In the genomic region with DNA sequence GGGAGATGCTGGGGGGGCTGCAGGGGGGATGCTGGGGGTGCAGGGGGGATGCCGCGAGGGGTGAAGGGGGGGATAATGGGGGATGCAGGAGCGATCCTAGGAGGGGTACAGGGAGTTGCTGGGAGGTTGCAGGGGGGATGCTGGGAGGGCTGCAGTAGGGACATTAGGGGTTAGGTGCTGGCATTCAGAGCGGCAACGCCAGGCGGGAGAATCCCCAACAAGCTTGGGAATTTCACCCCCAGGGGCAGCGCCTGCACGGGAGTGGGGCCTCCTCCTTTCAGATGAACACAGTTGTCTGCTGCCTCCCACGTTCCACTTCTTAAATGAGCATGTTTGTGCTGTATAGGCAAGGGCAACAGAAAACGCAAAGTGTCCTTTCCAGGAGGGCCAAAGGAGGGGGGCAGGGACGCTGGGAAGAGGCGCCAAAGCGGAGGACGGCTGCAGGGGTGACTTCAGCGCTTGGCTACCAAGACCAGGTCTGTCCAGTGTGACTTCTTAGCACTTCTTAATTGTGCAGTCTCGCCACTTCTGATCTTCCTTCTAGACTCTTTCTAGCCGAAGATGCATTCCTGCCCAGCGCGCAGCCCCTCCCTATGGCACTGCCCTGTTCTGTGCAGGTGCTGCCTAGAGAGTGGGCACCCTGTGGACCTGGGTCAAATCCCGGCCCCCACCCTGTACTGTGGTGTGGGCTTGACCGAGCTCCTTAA, we compare ENCODE assay signal across 17 cellular contexts. TPM values are rescaled to one million over a fixed set of nuclear protein-coding genes. Genes with fewer than 3 reads are reported as not detected.
DNase-seq lines count a peak whose midpoint lies in the region; ATAC-seq, FAIRE-seq and TF ChIP-seq lines count a peak whose summit lies in the region.
"Had no signal": no experiment of that assay in that cellular context is flagged by ENCODE, and none has a peak within 500 bp of the region (broad histone marks: within the 10 kb centered on the region; RNA-seq: fewer than 3 reads in every experiment).

No MANE protein-coding gene starts in this region.

- ATAC-seq in HepG2 (peak; percentile 11), right lobe of liver (no peak), upper lobe of left lung (ENCODE audit: low FRiP score in 2 of 2) (peak in 1 of 2 donors; percentile 31), HG02798 (IDR thresholded peaks at IDR 0.05; ENCODE audit: poor library complexity, unreplicated experiment) (no peak)
- ATAC-seq: naive thymus-derived CD8-positive, alpha-beta T cell had no signal

- POLR2A ChIA-PET in HepG2 (lab: Yijun Ruan, JAX): interaction anchor here (0.7 to 1.8 kb wide), 4 partner anchors 11 to 133 kb away, joined by 3 to 7 read pairs (median 6); no protein-coding TSS in a partner anchor

- H3K27ac Mint-ChIP-seq in nephron: no peak overlapping the region

- in situ Hi-C loops in HepG2 (cut with HindIII; ENCODE audit: extremely low pct_ligation_motif_present, low pct_unique_long_range_greater_than_20kb): loop anchor here (10.0 kb wide), 1 partner anchor 113 kb away; no protein-coding TSS in a partner anchor

- H3K4me1 Mint-ChIP-seq in nephron: peaks cover 21% of the 10 kb centered on the region

- H3K27me3 ChIP-seq in HepG2 (ENCODE audit: control insufficient read depth in 1 of 2, insufficient read depth in 2 of 2, low read length in 2 of 2): no peaks in the 10 kb centered on the region
- H3K27me3 ChIP-seq in right lobe of liver: no peaks in the 10 kb centered on the region
- peaks cover 30% of the 10 kb centered on the region for H3K27me3 ChIP-seq in bronchial epithelial cell (ENCODE audit: control insufficient read depth, insufficient read depth, low read length)
- H3K27me3 ChIP-seq in upper lobe of left lung: peaks cover 0 to 23% (median 13%) of the 10 kb centered on the region in 4 donors

- FAIRE-seq in HepG2 (lab: Jason Lieb, UNC): no peak
- FAIRE-seq in bronchial epithelial cell (lab: Jason Lieb, UNC): peak; percentile 77
- FAIRE-seq: RCC 7860 had no signal

- TF ChIP-seq POLR2A in HepG2 (IDR thresholded peaks at IDR 0.05; ENCODE audit: insufficient read depth in 1 of 2, low read depth in 2 of 2, low read length in 2 of 2) (no peak), right lobe of liver (IDR thresholded peaks at IDR 0.05) (no peak), upper lobe of left lung (IDR thresholded peaks at IDR 0.05) (no peak)

- DNase-seq in HepG2 (ENCODE audit: low spot score): no peak
- no peak for DNase-seq in right lobe of liver
- DNase-seq in bronchial epithelial cell (ENCODE audit: low read depth): no peak
- DNase-seq in upper lobe of left lung: peak in 1 of 2 donors; percentile 13
- DNase-seq in UCSD-AML1 (lab: John Stamatoyannopoulos, UW; ENCODE audit: unreplicated experiment): no peak
- no peak for DNase-seq in HK-2 (ENCODE audit: unreplicated experiment)
- DNase-seq: activated CD4-positive, CD25-positive, alpha-beta regulatory T cell treated with anti-CD3 and anti-CD28 coated beads, Interleukin-2, amount 50 U/mL, for 72 hours; cortex of kidney; DND-41; naive thymus-derived CD8-positive, alpha-beta T cell had no signal

- no peak overlapping the region for H2AFZ ChIP-seq in HepG2 (ENCODE audit: low read length)

- CTCF ChIA-PET in HepG2 (lab: Yijun Ruan, JAX; ENCODE audit: low intra/inter-chr PET ratio, low total read pairs): interaction anchor here (1.2 to 2.6 kb wide), 2 partner anchors 112 to 133 kb away, joined by 4 to 10 read pairs; no protein-coding TSS in a partner anchor

- H3K4me3 ChIP-seq in HepG2 (replicated peaks in 1 of 3; ENCODE audit: insufficient read depth in 1 of 3, low read depth in 2 of 3, low read length in 3 of 3) (peak overlapping the region in 2 of 3 experiments; percentile 28 to 61; a peak in 3 of 6 replicates), right lobe of liver (no peak overlapping the region), bronchial epithelial cell (ENCODE audit: low read depth, low read length) (no peak overlapping the region), upper lobe of left lung (peak overlapping the region in 3 of 4 donors; percentile 55 to 66 (median 56))

- H3K9ac ChIP-seq in HepG2 (ENCODE audit: insufficient read depth, low read depth, low read length): no peak overlapping the region

- intact Hi-C loops in HepG2 (cut with micrococcal nuclease; ENCODE audit: unreplicated experiment) (loop anchor here (5.0 kb wide), 1 partner anchor 110 kb away; no protein-coding TSS in a partner anchor), right lobe of liver (cut with DNase I) (no loop called here)

- H4K20me1 ChIP-seq in HepG2 (ENCODE audit: insufficient read depth, low read length): no peaks in the 10 kb centered on the region

- H3K9me3 Mint-ChIP-seq in nephron: no peaks in the 10 kb centered on the region

- H3K9me3 ChIP-seq in HepG2 (ENCODE audit: low read length) (no peaks in the 10 kb centered on the region), right lobe of liver (no peaks in the 10 kb centered on the region), upper lobe of left lung (no peaks in the 10 kb centered on the region)

- no peaks in the 10 kb centered on the region for H3K79me2 ChIP-seq in HepG2 (ENCODE audit: insufficient read depth, low read length)

- H3K36me3 ChIP-seq in HepG2 (replicated peaks in 1 of 2; ENCODE audit: control insufficient read depth in 1 of 2, insufficient read depth in 2 of 2, low read length in 2 of 2) (no peaks in the 10 kb centered on the region), right lobe of liver (no peaks in the 10 kb centered on the region), bronchial epithelial cell (ENCODE audit: control insufficient read depth, insufficient read depth, low read length) (no peaks in the 10 kb centered on the region), upper lobe of left lung (no peaks in the 10 kb centered on the region)

- H3K27me3 Mint-ChIP-seq in nephron (ENCODE audit: low read depth): peaks cover 84% of the 10 kb centered on the region

- 62% methylated on average over 19 of the region's 21 CpGs for WGBS in HepG2 (ENCODE audit: low lambda C conversion rate)
- 36% methylated on average over 6 of the region's 21 CpGs for WGBS in right lobe of liver (ENCODE audit: insufficient coverage, low coverage, low lambda C conversion rate, missing lambda C conversion rate)
- 2 to 17% methylated on average over 9 to 21 of the region's 21 CpGs for WGBS in upper lobe of left lung, 2 donors

- TF ChIP-seq EP300 in HepG2 (IDR thresholded peaks at IDR 0.05; ENCODE audit: low read depth in 2 of 2, low read length in 2 of 2): no peak
- TF ChIP-seq EP300 in HepG2 (CRISPR knock-in tag; IDR thresholded peaks at IDR 0.05; ENCODE audit: borderline replicate concordance): no peak
- TF ChIP-seq EP300 in upper lobe of left lung (IDR thresholded peaks at IDR 0.05): no peak

- no peak for TF ChIP-seq RAD21 in HepG2 (CRISPR knock-in tag; IDR thresholded peaks at IDR 0.05)

- no peak for TF ChIP-seq CTCF in HepG2 (CRISPR knock-in tag; IDR thresholded peaks at IDR 0.05)
- TF ChIP-seq CTCF in right lobe of liver (IDR thresholded peaks at IDR 0.05): no peak
- no peak for TF ChIP-seq CTCF in bronchial epithelial cell (IDR thresholded peaks at IDR 0.05; ENCODE audit: insufficient read depth, low read length, severe bottlenecking)
- no peak for TF ChIP-seq CTCF in nephron (IDR thresholded peaks at IDR 0.05; ENCODE audit: unreplicated experiment in 3 of 3)
- TF ChIP-seq CTCF in upper lobe of left lung (IDR thresholded peaks at IDR 0.05): no peak

- H3K4me1 ChIP-seq in HepG2 (ENCODE audit: insufficient read depth, low read length) (peaks cover 43% of the 10 kb centered on the region), right lobe of liver (peaks cover 0 to 12% (median 0%) of the 10 kb centered on the region in 4 donors), upper lobe of left lung (peaks cover 33 to 50% (median 35%) of the 10 kb centered on the region in 4 donors)

- H3K4me2 ChIP-seq in HepG2 (ENCODE audit: low read depth, low read length): peak overlapping the region; percentile 64

- no TSS peak for BruUV-seq in HepG2 (replicated peaks; lab: Mats Ljungman, UMichigan)

- H3K27ac ChIP-seq in HepG2 (ENCODE audit: extremely low read length, insufficient read depth, low read length) (no peak overlapping the region), right lobe of liver (no peak overlapping the region), upper lobe of left lung (peak overlapping the region; percentile 48 to 89 (median 74))

- H3K36me3 Mint-ChIP-seq in nephron (ENCODE audit: low read depth): no peaks in the 10 kb centered on the region
- H3K36me3 Mint-ChIP-seq: CD4-positive, CD25-positive, alpha-beta regulatory T cell had no signal

- H3K4me3 Mint-ChIP-seq in nephron: peak overlapping the region; percentile 28 to 65 (median 47)

RNA-seq across cellular contexts. Expression of a gene that starts 2.0 kb away (rescaled TPM):
- total RNA-seq in HepG2 (2016; rRNA removed; fragmentation: Illumina TruSeq; extraction: Trizol) (5.6 and 7.6 TPM in 2 replicates), right lobe of liver (not detected), bronchial epithelial cell (0.13 TPM in 1 of 2 replicates, not detected in the other), upper lobe of left lung (100 to 1,000 TPM in 2 of 6 donors, 10 to 100 TPM in 4; 14.7 to 289 (median 44.8) TPM)
- 1.9 and 2.0 TPM in 2 replicates for total RNA-seq in HepG2 (2016; cell fraction: cytosol; rRNA removed; fragmentation: Illumina TruSeq; extraction: Trizol; ENCODE audit: low read depth)
- 5.7 and 7.3 TPM in 2 replicates for total RNA-seq in HepG2 (2016; cell fraction: insoluble cytoplasmic fraction; rRNA removed; fragmentation: Illumina TruSeq; extraction: Trizol)
- 4.1 and 5.6 TPM in 2 replicates for total RNA-seq in HepG2 (2016; cell fraction: membrane; rRNA removed; fragmentation: Illumina TruSeq; extraction: Trizol)
- total RNA-seq in HepG2 (2016; cell fraction: nucleus; rRNA removed; fragmentation: Illumina TruSeq; extraction: Trizol): 6.7 and 7.0 TPM in 2 replicates
- polyA plus RNA-seq in HepG2 (2011; rRNA removed): 20.3 and 21.9 TPM in 2 replicates
- 15.7 and 20.0 TPM in 2 replicates for polyA plus RNA-seq in HepG2 (2011; cell fraction: cytosol; rRNA removed)
- polyA plus RNA-seq in HepG2 (2011; cell fraction: nucleus; rRNA removed): 8.1 and 11.6 TPM in 2 replicates
- polyA plus RNA-seq in HepG2 (2012): 15.5 and 28.1 TPM in 2 replicates
- polyA plus RNA-seq in HepG2 (2016; cell fraction: cytosol; fragmentation: Illumina TruSeq; extraction: Trizol; ENCODE audit: low read depth): 1.6 and 2.3 TPM in 2 replicates
- polyA plus RNA-seq in HepG2 (2016; cell fraction: insoluble cytoplasmic fraction; fragmentation: Illumina TruSeq; extraction: Trizol; ENCODE audit: low read depth): 5.2 and 5.3 TPM in 2 replicates
- polyA plus RNA-seq in HepG2 (2016; cell fraction: membrane; fragmentation: Illumina TruSeq; extraction: Trizol; ENCODE audit: low read depth): 3.7 and 4.6 TPM in 2 replicates
- polyA plus RNA-seq in HepG2 (2016; cell fraction: nucleus; fragmentation: Illumina TruSeq; extraction: Trizol; ENCODE audit: insufficient read depth, low read depth): 9.8 and 10.4 TPM in 2 replicates
- 24.8 TPM in 1 of 2 replicates, not detected in the other for polyA minus RNA-seq in HepG2 (2011; rRNA and poly(A)+ RNA removed; ENCODE audit: low replicate concordance)
- 7.6 and 9.2 TPM in 2 replicates for polyA minus RNA-seq in HepG2 (2011; cell fraction: cytosol; rRNA and poly(A)+ RNA removed)
- polyA minus RNA-seq in HepG2 (2011; cell fraction: nucleus; rRNA and poly(A)+ RNA removed): 9.4 and 13.8 TPM in 2 replicates
- total RNA-seq: endothelial cell of umbilical vein; naive thymus-derived CD8-positive, alpha-beta T cell; T-helper 2 cell treated with Interferon-gamma antibody and Interleukin-4, amounts not matched to agents 100 ng/mL and 5 ng/mL, for 36 hours had no signal
- polyA plus RNA-seq: AG04450 had no signal

RNA-seq across cellular contexts. Expression of a gene that starts 54.3 kb away (rescaled TPM):
- total RNA-seq in HepG2 (2016; rRNA removed; fragmentation: Illumina TruSeq; extraction: Trizol) (41.0 and 61.9 TPM in 2 replicates), right lobe of liver (1 to 10 TPM; 7.0 to 9.2 (median 7.3) TPM), bronchial epithelial cell (17.7 and 19.0 TPM in 2 replicates), upper lobe of left lung (10 to 100 TPM; 16.4 to 33.6 (median 22.4) TPM)
- 11.6 and 15.2 TPM in 2 replicates for total RNA-seq in HepG2 (2016; cell fraction: cytosol; rRNA removed; fragmentation: Illumina TruSeq; extraction: Trizol; ENCODE audit: low read depth)
- total RNA-seq in HepG2 (2016; cell fraction: insoluble cytoplasmic fraction; rRNA removed; fragmentation: Illumina TruSeq; extraction: Trizol): 41.0 and 58.6 TPM in 2 replicates
- 27.0 and 32.2 TPM in 2 replicates for total RNA-seq in HepG2 (2016; cell fraction: membrane; rRNA removed; fragmentation: Illumina TruSeq; extraction: Trizol)
- total RNA-seq in HepG2 (2016; cell fraction: nucleus; rRNA removed; fragmentation: Illumina TruSeq; extraction: Trizol): 37.1 and 40.0 TPM in 2 replicates
- 11.1 and 12.1 TPM in 2 replicates for polyA plus RNA-seq in HepG2 (2011; rRNA removed)
- 7.4 and 13.0 TPM in 2 replicates for polyA plus RNA-seq in HepG2 (2011; cell fraction: cytosol; rRNA removed)
- polyA plus RNA-seq in HepG2 (2011; cell fraction: nucleus; rRNA removed): 8.6 and 15.4 TPM in 2 replicates
- 39.0 and 45.5 TPM in 2 replicates for polyA plus RNA-seq in HepG2 (2012)
- 11.6 and 12.0 TPM in 2 replicates for polyA plus RNA-seq in HepG2 (2016; cell fraction: cytosol; fragmentation: Illumina TruSeq; extraction: Trizol; ENCODE audit: low read depth)
- polyA plus RNA-seq in HepG2 (2016; cell fraction: insoluble cytoplasmic fraction; fragmentation: Illumina TruSeq; extraction: Trizol; ENCODE audit: low read depth): 67.2 and 75.3 TPM in 2 replicates
- polyA plus RNA-seq in HepG2 (2016; cell fraction: membrane; fragmentation: Illumina TruSeq; extraction: Trizol; ENCODE audit: low read depth): 24.9 and 27.5 TPM in 2 replicates
- 42.4 and 44.9 TPM in 2 replicates for polyA plus RNA-seq in HepG2 (2016; cell fraction: nucleus; fragmentation: Illumina TruSeq; extraction: Trizol; ENCODE audit: insufficient read depth, low read depth)
- 12.9 and 13.5 TPM in 2 replicates for polyA minus RNA-seq in HepG2 (2011; rRNA and poly(A)+ RNA removed; ENCODE audit: low replicate concordance)
- 11.8 and 13.3 TPM in 2 replicates for polyA minus RNA-seq in HepG2 (2011; cell fraction: cytosol; rRNA and poly(A)+ RNA removed)
- 25.8 and 30.0 TPM in 2 replicates for polyA minus RNA-seq in HepG2 (2011; cell fraction: nucleus; rRNA and poly(A)+ RNA removed)

Comparison
In these comparisons a context has a peak if more than half of its experiments do, and no peak if none do; other contexts are left out.
1. H3K4me3 ChIP-seq: peak in HepG2 (2 of 3) and upper lobe of left lung (3 of 4); none in right lobe of liver (0 of 3) and bronchial epithelial cell (single experiment).
2. H3K27ac ChIP-seq: peak in upper lobe of left lung (4 of 4); none in HepG2 (single experiment) and right lobe of liver (0 of 3).